Comparison of ENCODE assay signal across 9 cellular contexts in genomic region chr1:48777219-48777895, GRCh38. TPM values are rescaled to one million over a fixed set of nuclear protein-coding genes. Genes with fewer than 3 reads are reported as not detected.
DNase-seq lines count a peak whose midpoint lies in the region; ATAC-seq and TF ChIP-seq lines count a peak whose summit lies in the region.
"Had no signal": no experiment of that assay in that cellular context is flagged by ENCODE, and none has a peak within 500 bp of the region (broad histone marks: within the 10 kb centered on the region; RNA-seq: fewer than 3 reads in every experiment).

No MANE protein-coding gene starts in this region.

- H3K27ac Mint-ChIP-seq in activated CD8-positive, alpha-beta T cell treated with anti-CD3 and anti-CD28 coated beads for 36 hours = peak overlapping the region; percentile 85
- peak overlapping the region in 2 of 6 donors; percentile 43 to 82 for H3K27ac Mint-ChIP-seq in immature natural killer cell
- peak overlapping the region; percentile 93 for H3K27ac Mint-ChIP-seq in stimulated activated naive B cell treated with anti-CD40 and anti-IgM and Interleukin-4, amounts not matched to agents 10 μg/mL and 1 μg/mL and 100 μg/mL, for 72 hours

- peaks cover 2% of the 10 kb centered on the region for H3K27me3 Mint-ChIP-seq in activated CD8-positive, alpha-beta T cell treated with anti-CD3 and anti-CD28 coated beads for 36 hours
- H3K27me3 Mint-ChIP-seq in immature natural killer cell (ENCODE audit: low read depth in 3 of 3) = peaks cover 0 to 9% (median 9%) of the 10 kb centered on the region in 3 donors
- no peaks in the 10 kb centered on the region for H3K27me3 Mint-ChIP-seq in stimulated activated naive B cell treated with anti-CD40 and anti-IgM and Interleukin-4, amounts not matched to agents 10 μg/mL and 1 μg/mL and 100 μg/mL, for 72 hours

- H3K9me3 Mint-ChIP-seq in activated CD8-positive, alpha-beta T cell treated with anti-CD3 and anti-CD28 coated beads for 36 hours = no peaks in the 10 kb centered on the region
- H3K9me3 Mint-ChIP-seq in immature natural killer cell = no peaks in the 10 kb centered on the region
- H3K9me3 Mint-ChIP-seq in stimulated activated naive B cell treated with anti-CD40 and anti-IgM and Interleukin-4, amounts not matched to agents 10 μg/mL and 1 μg/mL and 100 μg/mL, for 72 hours = no peaks in the 10 kb centered on the region

- POLR2A ChIA-PET in activated CD8-positive, alpha-beta T cell treated with anti-CD3 and anti-CD28 coated beads for 36 hours (lab: Charles Lee) = no interaction called here

- DNase-seq in NCI-H1417 (lab: John Stamatoyannopoulos, UW) = peak in 2 of 3 experiments; percentile 36 to 67
- no peak for DNase-seq in NCI-H1417 treated with DMSO at 0.1 percent for 48 hours (lab: John Stamatoyannopoulos, UW)
- DNase-seq in activated CD8-positive, alpha-beta T cell treated with anti-CD3 and anti-CD28 coated beads for 36 hours = peak; percentile 12
- DNase-seq in immature natural killer cell = no peak
- no peak for DNase-seq in stimulated activated naive B cell treated with anti-CD40 and anti-IgM and Interleukin-4, amounts not matched to agents 10 μg/mL and 1 μg/mL and 100 μg/mL, for 72 hours
- no peak for DNase-seq in NOMO-1 treated with dmso at 0.1 percent for 144 hours (lab: John Stamatoyannopoulos, UW; ENCODE audit: unreplicated experiment)

- H3K4me3 Mint-ChIP-seq in activated CD8-positive, alpha-beta T cell treated with anti-CD3 and anti-CD28 coated beads for 36 hours = peak overlapping the region; percentile 91
- H3K4me3 Mint-ChIP-seq in immature natural killer cell = peak overlapping the region; percentile 82 to 94 (median 88)
- H3K4me3 Mint-ChIP-seq in stimulated activated naive B cell treated with anti-CD40 and anti-IgM and Interleukin-4, amounts not matched to agents 10 μg/mL and 1 μg/mL and 100 μg/mL, for 72 hours = peak overlapping the region; percentile 91

- intact Hi-C loops in activated CD8-positive, alpha-beta T cell treated with anti-CD3 and anti-CD28 coated beads for 36 hours (cut with micrococcal nuclease) = no loop called here

- H3K4me1 Mint-ChIP-seq in activated CD8-positive, alpha-beta T cell treated with anti-CD3 and anti-CD28 coated beads for 36 hours (ENCODE audit: low read depth) = peaks cover 34% of the 10 kb centered on the region
- peaks cover 22 to 23% of the 10 kb centered on the region in 2 donors for H3K4me1 Mint-ChIP-seq in immature natural killer cell
- peaks cover 43 to 52% of the 10 kb centered on the region in 2 donors for H3K4me1 Mint-ChIP-seq in stimulated activated naive B cell treated with anti-CD40 and anti-IgM and Interleukin-4, amounts not matched to agents 10 μg/mL and 1 μg/mL and 100 μg/mL, for 72 hours

- no peak for TF ChIP-seq CTCF in activated CD8-positive, alpha-beta T cell treated with anti-CD3 and anti-CD28 coated beads for 36 hours (IDR thresholded peaks at IDR 0.05)

- ATAC-seq in activated CD8-positive, alpha-beta T cell treated with anti-CD3 and anti-CD28 coated beads for 36 hours = no peak
- peak in 1 of 2 donors; percentile 2 for ATAC-seq in stimulated activated naive B cell treated with anti-CD40 and anti-IgM and Interleukin-4, amounts not matched to agents 10 μg/mL and 1 μg/mL and 100 μg/mL, for 72 hours (replicated peaks)
- ATAC-seq in GM19324 (IDR thresholded peaks at IDR 0.05; ENCODE audit: low FRiP score, unreplicated experiment) (no peak), HG02981 (IDR thresholded peaks at IDR 0.05; ENCODE audit: unreplicated experiment) (no peak)

- peaks cover 36% of the 10 kb centered on the region for H3K36me3 Mint-ChIP-seq in activated CD8-positive, alpha-beta T cell treated with anti-CD3 and anti-CD28 coated beads for 36 hours (ENCODE audit: low read depth)
- no peaks in the 10 kb centered on the region for H3K36me3 Mint-ChIP-seq in immature natural killer cell
- H3K36me3 Mint-ChIP-seq in stimulated activated naive B cell treated with anti-CD40 and anti-IgM and Interleukin-4, amounts not matched to agents 10 μg/mL and 1 μg/mL and 100 μg/mL, for 72 hours = peaks cover 6 to 21% of the 10 kb centered on the region in 2 donors

- CTCF ChIA-PET in activated CD8-positive, alpha-beta T cell treated with anti-CD3 and anti-CD28 coated beads for 36 hours (lab: Charles Lee) = no interaction called here

RNA-seq across cellular contexts. Expression of gene BEND5, which starts 0.7 kb away (rescaled TPM):
- 10 to 100 TPM; 62.6 to 73.6 TPM for total RNA-seq in activated CD8-positive, alpha-beta T cell treated with anti-CD3 and anti-CD28 coated beads for 36 hours
- 1 to 10 TPM; 2.5 to 3.9 (median 3.8) TPM for polyA plus RNA-seq in immature natural killer cell
- polyA plus RNA-seq: BJ had no signal

Comparison
In these comparisons a context has a peak if more than half of its experiments do, and no peak if none do; other contexts are left out.
1. DNase-seq: peak in NCI-H1417 (2 of 3) and activated CD8-positive, alpha-beta T cell treated with anti-CD3 and anti-CD28 coated beads for 36 hours (single experiment); none in NCI-H1417 treated with DMSO at 0.1 percent for 48 hours (single experiment), immature natural killer cell (0 of 3), stimulated activated naive B cell treated with anti-CD40 and anti-IgM and Interleukin-4, amounts not matched to agents 10 μg/mL and 1 μg/mL and 100 μg/mL, for 72 hours (single experiment) and NOMO-1 treated with dmso at 0.1 percent for 144 hours (single experiment).
2. Peak in every context shown above with its lines, with median percentiles within 50 percentile points of each other: H3K4me3 Mint-ChIP-seq.